Comparison of ENCODE assay signal across 11 cellular contexts in the genomic region with DNA sequence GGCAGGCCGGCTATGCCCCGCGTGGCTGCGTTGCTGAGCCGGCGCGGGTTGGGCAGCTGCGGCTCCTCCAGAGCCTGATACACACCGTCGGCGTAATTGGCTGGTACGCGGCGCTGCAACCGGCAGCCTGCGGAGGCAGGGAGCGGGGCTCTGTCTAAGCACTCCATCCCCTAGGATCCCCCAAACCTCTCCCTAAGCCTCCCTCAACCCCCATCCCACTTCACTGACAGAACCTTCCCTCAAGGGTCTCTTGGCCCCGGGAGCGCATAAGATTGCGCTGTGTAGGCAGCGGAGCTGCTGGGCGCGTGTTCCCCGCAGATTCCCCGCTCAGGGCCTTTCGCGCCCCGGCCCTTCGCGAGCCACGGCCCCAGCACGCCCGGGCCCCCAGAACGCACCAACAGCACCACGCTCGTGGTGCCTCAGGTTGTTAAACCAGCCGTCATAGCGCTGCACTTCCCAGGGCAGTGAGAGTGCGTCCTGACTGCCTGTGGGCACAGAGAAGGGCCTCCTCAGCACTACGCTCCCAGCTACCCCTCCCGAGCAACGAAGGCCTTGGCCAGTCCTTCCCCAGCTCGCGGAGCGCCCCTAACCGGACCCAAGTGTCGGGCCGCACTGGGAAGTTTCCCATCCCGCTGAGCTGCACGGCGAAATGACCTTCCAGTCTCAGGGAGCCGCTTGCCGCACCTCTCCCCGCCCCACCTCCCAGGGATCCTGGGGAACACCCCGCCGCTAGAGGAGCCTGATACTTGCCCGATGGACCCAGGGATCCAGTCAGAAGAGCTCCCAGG. TPM values are rescaled to one million over a fixed set of nuclear protein-coding genes. Genes with fewer than 3 reads are reported as not detected.
DNase-seq lines count a peak whose midpoint lies in the region; ATAC-seq and TF ChIP-seq lines count a peak whose summit lies in the region.
"Had no signal": no experiment of that assay in that cellular context is flagged by ENCODE, and none has a peak within 500 bp of the region (broad histone marks: within the 10 kb centered on the region; RNA-seq: fewer than 3 reads in every experiment).

No MANE protein-coding gene starts in this region.

- H3K36me3 ChIP-seq in cardiac muscle cell (no peaks in the 10 kb centered on the region), right atrium auricular region (no peaks in the 10 kb centered on the region), urinary bladder (ENCODE audit: insufficient read depth) (no peaks in the 10 kb centered on the region)

- under 1% methylated on average over 57 of the region's 57 CpGs for WGBS in urinary bladder

- H3K4me3 ChIP-seq in cardiac muscle cell (peak overlapping the region; percentile 5), right atrium auricular region (peak overlapping the region in 1 of 2 donors; percentile 24), urinary bladder (ENCODE audit: low read depth, low read length) (peak overlapping the region; percentile 20)

- H3K27ac ChIP-seq in cardiac muscle cell (no peak overlapping the region), right atrium auricular region (no peak overlapping the region), urinary bladder (ENCODE audit: low read depth) (no peak overlapping the region)

- H3K27me3 Mint-ChIP-seq in activated naive CD8-positive, alpha-beta T cell, result peaks cover 53% of the 10 kb centered on the region

- peaks cover 34% of the 10 kb centered on the region for H3K4me1 Mint-ChIP-seq in activated naive CD8-positive, alpha-beta T cell (ENCODE audit: low read depth)

- TF ChIP-seq CTCF in cardiac muscle cell (IDR thresholded peaks at IDR 0.05; ENCODE audit: low read depth, low read length) (no peak), right atrium auricular region (IDR thresholded peaks at IDR 0.05) (no peak)

- peaks cover 98% of the 10 kb centered on the region for H3K27me3 ChIP-seq in cardiac muscle cell
- H3K27me3 ChIP-seq in right atrium auricular region, result peaks cover 17 to 22% of the 10 kb centered on the region in 2 donors

- ATAC-seq in left lobe of liver (peak; percentile 21), HG03571 (IDR thresholded peaks at IDR 0.05; ENCODE audit: unreplicated experiment) (no peak)

- no peaks in the 10 kb centered on the region for H3K9me3 Mint-ChIP-seq in activated naive CD8-positive, alpha-beta T cell (ENCODE audit: low read depth)

- H3K9me3 ChIP-seq in cardiac muscle cell (ENCODE audit: low read depth), result no peaks in the 10 kb centered on the region
- no peaks in the 10 kb centered on the region for H3K9me3 ChIP-seq in right atrium auricular region

- peak overlapping the region; percentile 72 for H3K4me3 Mint-ChIP-seq in activated naive CD8-positive, alpha-beta T cell

- DNase-seq in cardiac muscle cell (ENCODE audit: low read depth in 1 of 2, low spot score in 1 of 2) (peak in 1 of 2 donors; percentile 28), right atrium auricular region (ENCODE audit: low spot score) (no peak), left lobe of liver (ENCODE audit: low spot score) (no peak), amygdala (lab: John Stamatoyannopoulos, UW) (no peak)
- DNase-seq in stimulated activated CD4-positive, alpha-beta T cell treated with anti-CD3 and anti-CD28 coated beads, Interleukin-15, amount 100 ng/mL, for 24 hours, result no peak
- DNase-seq: DMS79; NK-92 treated with Interleukin-12 subunit alpha and Interleukin-12 subunit beta, amount 100 ng/mL, for 24 hours; stimulated activated naive CD4-positive, alpha-beta T cell had no signal

- H3K4me1 ChIP-seq in cardiac muscle cell (ENCODE audit: low read depth), result peaks cover 4% of the 10 kb centered on the region
- H3K4me1 ChIP-seq in right atrium auricular region, result peaks cover 0 to 36% of the 10 kb centered on the region in 2 donors
- H3K4me1 ChIP-seq in urinary bladder (ENCODE audit: insufficient read depth), result no peaks in the 10 kb centered on the region

- no peaks in the 10 kb centered on the region for H3K36me3 Mint-ChIP-seq in activated naive CD8-positive, alpha-beta T cell

- H3K27ac Mint-ChIP-seq in activated naive CD8-positive, alpha-beta T cell, result no peak overlapping the region

RNA-seq across cellular contexts. Expression of gene DUOX2, which starts 1.2 kb away (rescaled TPM):
- 0.14 and 0.54 TPM in 2 replicates for total RNA-seq in cardiac muscle cell
- polyA plus RNA-seq in cardiac muscle cell, result 0.18 TPM in 1 of 2 replicates, not detected in the other
- under 1 TPM; 0.08 to 0.11 TPM for total RNA-seq in right atrium auricular region
- total RNA-seq in left lobe of liver, result 0.10 TPM
- 1.5 TPM for total RNA-seq in urinary bladder
- 2.4 TPM for polyA plus RNA-seq in urinary bladder

RNA-seq across cellular contexts. Expression of gene DUOXA2, which starts 1.3 kb away (rescaled TPM):
- total RNA-seq in cardiac muscle cell (not detected in 2 replicates), right atrium auricular region (not detected), left lobe of liver (not detected), urinary bladder (0.42 TPM)
- polyA plus RNA-seq in cardiac muscle cell (not detected in 2 replicates), urinary bladder (0.52 TPM)

RNA-seq across cellular contexts. Expression of gene DUOXA1, which starts 16.9 kb away (rescaled TPM):
- 0.04 and 0.09 TPM in 2 replicates for total RNA-seq in cardiac muscle cell
- polyA plus RNA-seq in cardiac muscle cell, result 0.66 TPM in 1 of 2 replicates, not detected in the other
- total RNA-seq in right atrium auricular region, result 1 to 10 TPM in 1 of 2 donors, under 1 TPM in 1; 0.41 to 2.7 TPM
- not detected for total RNA-seq in left lobe of liver
- total RNA-seq in urinary bladder, result 12.3 TPM
- 12.1 TPM for polyA plus RNA-seq in urinary bladder

RNA-seq across cellular contexts. Expression of gene DUOX1, which starts 17.0 kb away (rescaled TPM):
- total RNA-seq in cardiac muscle cell (0.04 and 0.45 TPM in 2 replicates), right atrium auricular region (1 to 10 TPM; 1.1 to 3.6 TPM), left lobe of liver (0.45 TPM), urinary bladder (10.3 TPM)
- polyA plus RNA-seq in cardiac muscle cell (6.2 and 7.0 TPM in 2 replicates), urinary bladder (7.1 TPM)
